Comparison of ENCODE assay signal across 8 cellular contexts in the genomic region with DNA sequence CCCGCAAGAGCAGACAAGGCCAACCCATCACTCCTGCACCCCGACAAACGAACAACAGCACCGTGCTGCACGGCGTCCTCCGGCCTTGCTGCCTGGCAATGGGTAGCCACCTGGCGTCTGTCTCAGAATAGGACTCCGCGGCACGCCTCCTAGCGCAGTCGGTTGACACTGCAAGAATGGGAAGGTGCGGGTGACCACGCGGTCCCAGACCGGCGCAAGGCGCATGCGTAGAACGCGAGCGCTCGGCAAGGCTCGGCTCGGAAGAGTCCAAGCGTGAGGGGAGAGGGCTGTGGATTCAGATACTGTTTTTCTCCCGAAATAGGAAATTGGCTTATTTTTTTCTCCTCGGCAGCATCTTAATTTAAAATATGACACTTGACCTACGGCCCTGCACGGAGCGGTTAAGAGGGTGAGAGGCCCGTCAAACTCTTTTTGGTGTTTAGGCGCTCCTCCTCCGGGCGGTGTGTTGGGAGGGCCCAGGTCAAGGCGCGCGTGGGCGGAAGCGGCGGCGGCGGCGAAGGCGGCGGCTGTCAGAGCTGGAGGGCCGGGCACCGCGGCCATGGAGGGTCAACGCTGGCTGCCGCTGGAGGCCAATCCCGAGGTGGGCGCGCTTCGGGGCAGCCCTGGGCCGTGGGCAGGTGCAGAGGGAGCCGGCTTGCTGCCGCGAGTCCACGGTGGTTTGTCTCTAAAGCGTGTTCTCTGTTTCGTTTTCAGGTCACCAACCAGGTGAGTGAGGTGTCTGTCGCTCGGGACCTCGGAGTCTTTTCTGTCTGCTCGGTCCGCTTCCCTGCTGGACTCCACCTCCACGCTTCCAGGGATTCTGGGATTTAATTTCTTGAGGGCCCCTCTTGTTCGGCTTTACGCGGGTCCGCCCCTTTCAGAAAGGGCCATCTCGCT. TPM values are rescaled to one million over a fixed set of nuclear protein-coding genes. Genes with fewer than 3 reads are reported as not detected.
A peak's percentile ranks its signal among the peaks of the same experiment; 100 is the strongest.
DNase-seq lines count a peak whose midpoint lies in the region; ATAC-seq, FAIRE-seq and TF ChIP-seq lines count a peak whose summit lies in the region.

Gene UCHL3, plus strand, starts transcription at position 530 of the 897 bp plus-strand sequence. Its CDS starts 30 bp downstream, at position 560.

- peak; percentile 96 for ATAC-seq in HG02870 (IDR thresholded peaks at IDR 0.05; ENCODE audit: unreplicated experiment)

- peaks cover 7% of the 10 kb centered on the region for H3K36me3 ChIP-seq in left ventricle myocardium inferior
- no peaks in the 10 kb centered on the region for H3K36me3 ChIP-seq in prostate gland

- WGBS in prostate gland = under 1% methylated on average over 74 of the region's 74 CpGs

- H3K4me1 Mint-ChIP-seq in T-helper 1 cell treated with Interleukin-12 subunit alpha and Interleukin-12 subunit beta and Interleukin-4 antibody, amounts not matched to agents 30 μg/mL and 1 μg/mL, for 36 hours (ENCODE audit: low read depth) = peaks cover 22% of the 10 kb centered on the region

- H3K4me1 ChIP-seq in left ventricle myocardium inferior (peaks cover 20% of the 10 kb centered on the region), prostate gland (replicated peaks) (no peaks in the 10 kb centered on the region)

- TF ChIP-seq CTCF in left ventricle myocardium inferior (IDR thresholded peaks at IDR 0.05; ENCODE audit: borderline replicate concordance) = peak; percentile 92
- TF ChIP-seq CTCF in prostate gland (IDR thresholded peaks at IDR 0.05) = peak; percentile 73 to 96 (median 83)

- peak; percentile 98 for FAIRE-seq in GM12892 (lab: Jason Lieb, UNC)
- no peak for FAIRE-seq in urothelium cell line (lab: Jason Lieb, UNC)

- H3K4me3 ChIP-seq in left ventricle myocardium inferior = peak within 1 kb of the TSS; percentile 93
- H3K4me3 ChIP-seq in prostate gland = peak within 1 kb of the TSS; percentile 67 to 86

- H3K27ac ChIP-seq in left ventricle myocardium inferior (replicated peaks) = peak within 1 kb of the TSS; percentile 90
- H3K27ac ChIP-seq in prostate gland = peak within 1 kb of the TSS; percentile 78 to 85

- intact Hi-C loops in left ventricle myocardium inferior (cut with micrococcal nuclease) = loop anchor here (10.0 kb wide), 1 partner anchor 245 kb away; no protein-coding TSS in a partner anchor
- intact Hi-C loops in prostate gland (cut with DNase I) = loop anchor here (5.0 kb wide), 1 partner anchor 177 kb away; no protein-coding TSS in a partner anchor

- DNase-seq in GM12892 (ENCODE audit: insufficient read length) (peak; percentile 90), NCI-H146 treated with DMSO at 0.1 percent for 48 hours (lab: John Stamatoyannopoulos, UW; ENCODE audit: unreplicated experiment) (peak; percentile 95), amygdala (lab: John Stamatoyannopoulos, UW) (peak; percentile 69 to 98 (median 91)), left ventricle myocardium inferior (peak; percentile 96), prostate gland (ENCODE audit: low spot score) (peak; percentile 92), urothelium cell line (ENCODE audit: low spot score) (peak; percentile 93)

- no peaks in the 10 kb centered on the region for H3K9me3 Mint-ChIP-seq in T-helper 1 cell treated with Interleukin-12 subunit alpha and Interleukin-12 subunit beta and Interleukin-4 antibody, amounts not matched to agents 30 μg/mL and 1 μg/mL, for 36 hours

- H3K27ac Mint-ChIP-seq in T-helper 1 cell treated with Interleukin-12 subunit alpha and Interleukin-12 subunit beta and Interleukin-4 antibody, amounts not matched to agents 30 μg/mL and 1 μg/mL, for 36 hours = peak within 1 kb of the TSS; percentile 97

- TF ChIP-seq POLR2A in GM12892 (IDR thresholded peaks at IDR 0.05; ENCODE audit: low read depth, low read length) = peak; percentile 88; the same call in 1 of the 2 replicates
- TF ChIP-seq POLR2A in prostate gland (IDR thresholded peaks at IDR 0.05) = peak; percentile 49

- no peaks in the 10 kb centered on the region for H3K9me3 ChIP-seq in left ventricle myocardium inferior (replicated peaks)
- no peaks in the 10 kb centered on the region for H3K9me3 ChIP-seq in prostate gland

- H3K27me3 ChIP-seq in left ventricle myocardium inferior (ENCODE audit: low read depth) (no peaks in the 10 kb centered on the region), prostate gland (replicated peaks; ENCODE audit: insufficient read depth) (no peaks in the 10 kb centered on the region)

- peak within 1 kb of the TSS; percentile 97 for H3K4me3 Mint-ChIP-seq in T-helper 1 cell treated with Interleukin-12 subunit alpha and Interleukin-12 subunit beta and Interleukin-4 antibody, amounts not matched to agents 30 μg/mL and 1 μg/mL, for 36 hours

- H3K27me3 Mint-ChIP-seq in T-helper 1 cell treated with Interleukin-12 subunit alpha and Interleukin-12 subunit beta and Interleukin-4 antibody, amounts not matched to agents 30 μg/mL and 1 μg/mL, for 36 hours (ENCODE audit: low read depth) = peaks cover 5% of the 10 kb centered on the region

- H3K36me3 Mint-ChIP-seq in T-helper 1 cell treated with Interleukin-12 subunit alpha and Interleukin-12 subunit beta and Interleukin-4 antibody, amounts not matched to agents 30 μg/mL and 1 μg/mL, for 36 hours (ENCODE audit: low read depth) = peaks cover 19% of the 10 kb centered on the region

RNA-seq across cellular contexts. Expression of gene UCHL3, which starts in this region (rescaled TPM):
- 49.3 TPM for polyA plus RNA-seq in GM12892 (2012; ENCODE audit: missing spikeins)
- total RNA-seq in left ventricle myocardium inferior (23.2 TPM), prostate gland (10 to 100 TPM; 17.1 to 26.8 TPM)

Comparison
In these comparisons a context has a peak if more than half of its experiments do, and no peak if none do; other contexts are left out.
1. Peak in every context shown above with its lines: DNase-seq, ATAC-seq, H3K4me3 ChIP-seq and H3K27ac ChIP-seq.